In genomic region chr3:150805380-150805779, GRCh38 we compare ENCODE assay signal across 21 cellular contexts.
"Had no signal": no experiment of that assay in that cellular context is flagged by ENCODE, and none has a peak within 500 bp of the region (broad histone marks: within the 10 kb centered on the region; RNA-seq: fewer than 3 reads in every experiment).

No MANE protein-coding gene starts in this region.

- H3K9me3 Mint-ChIP-seq: effector memory CD8-positive, alpha-beta T cell; stimulated activated effector memory CD8-positive, alpha-beta T cell treated with anti-CD3 and anti-CD28 coated beads, Interleukin-12 subunit alpha, Interleukin-12 subunit beta, amount 100 ng/mL, for 72 hours had no signal

- H3K36me3 Mint-ChIP-seq: stimulated activated effector memory CD8-positive, alpha-beta T cell treated with anti-CD3 and anti-CD28 coated beads, Interleukin-12 subunit alpha, Interleukin-12 subunit beta, amount 100 ng/mL, for 72 hours had no signal

- H3K4me1 ChIP-seq: gastrocnemius medialis, lower lobe of right lung, psoas muscle, sigmoid colon, stomach, thyroid gland, vagina had no signal

- H3K4me1 Mint-ChIP-seq: nephron; stimulated activated effector memory CD8-positive, alpha-beta T cell treated with anti-CD3 and anti-CD28 coated beads, Interleukin-12 subunit alpha, Interleukin-12 subunit beta, amount 100 ng/mL, for 72 hours had no signal

- ATAC-seq: effector memory CD8-positive, alpha-beta T cell; gastrocnemius medialis; left ventricle myocardium superior; lower lobe of right lung; psoas muscle; right cardiac atrium; stimulated activated effector memory CD8-positive, alpha-beta T cell treated with anti-CD3 and anti-CD28 coated beads, Interleukin-12 subunit alpha, Interleukin-12 subunit beta, amount 100 ng/mL, for 72 hours had no signal

- H3K27me3 ChIP-seq: gastrocnemius medialis, ovary, stomach, thyroid gland, vagina had no signal

- H3K36me3 ChIP-seq: gastrocnemius medialis, lower lobe of right lung, ovary, sigmoid colon, stomach, thyroid gland, vagina had no signal

- H3K4me3 ChIP-seq: gastrocnemius medialis, lower lobe of right lung, ovary, psoas muscle, sigmoid colon, stomach, thyroid gland, vagina had no signal

- H3K4me3 Mint-ChIP-seq: effector memory CD8-positive, alpha-beta T cell; nephron; stimulated activated effector memory CD8-positive, alpha-beta T cell treated with anti-CD3 and anti-CD28 coated beads, Interleukin-12 subunit alpha, Interleukin-12 subunit beta, amount 100 ng/mL, for 72 hours had no signal

- DNase-seq: cortex of kidney; effector memory CD8-positive, alpha-beta T cell; foreskin fibroblast; gastrocnemius medialis; head of caudate nucleus; left ventricle myocardium superior; lower lobe of right lung; occipital lobe; ovary; posterior cingulate gyrus; psoas muscle; right cardiac atrium; sigmoid colon; stimulated activated CD4-positive, alpha-beta T cell treated with anti-CD3 and anti-CD28 coated beads, Interleukin-2, amount 100 ng/mL, for 24 hours; stimulated activated CD4-positive, alpha-beta T cell treated with anti-CD3 and anti-CD28 coated beads, Interleukin-4, amount 100 ng/mL, for 24 hours; stimulated activated naive CD4-positive, alpha-beta T cell treated with Interleukin-2 at 50 U/mL for 16 hours; stomach; thyroid gland had no signal

- H3K27ac ChIP-seq: gastrocnemius medialis, lower lobe of right lung, ovary, psoas muscle, sigmoid colon, stomach, thyroid gland, vagina had no signal

- H3K9me3 ChIP-seq: gastrocnemius medialis, lower lobe of right lung, ovary, psoas muscle, sigmoid colon, stomach, thyroid gland, vagina had no signal

- H3K27ac Mint-ChIP-seq: effector memory CD8-positive, alpha-beta T cell; nephron; stimulated activated effector memory CD8-positive, alpha-beta T cell treated with anti-CD3 and anti-CD28 coated beads, Interleukin-12 subunit alpha, Interleukin-12 subunit beta, amount 100 ng/mL, for 72 hours had no signal
